Comparison of ENCODE assay signal across 24 cellular contexts in the genomic region with DNA sequence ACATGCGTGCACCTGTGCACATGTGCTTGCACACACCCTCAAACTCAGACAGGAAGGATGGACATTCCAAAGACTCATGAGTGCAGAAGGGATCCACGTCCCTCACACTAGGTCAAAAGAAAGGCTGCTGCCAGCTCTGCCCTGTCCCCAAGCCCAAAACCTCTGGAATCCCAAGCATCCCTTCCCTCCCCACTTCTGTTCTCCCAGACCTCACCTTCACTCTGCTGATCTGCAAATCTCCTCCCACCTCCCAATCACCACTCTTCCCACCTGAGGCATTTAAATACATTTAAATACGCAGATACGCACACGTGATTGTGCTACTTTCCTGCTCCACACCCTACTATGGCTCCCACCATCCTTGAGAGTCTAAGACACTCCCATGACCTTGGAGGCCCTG.
"Had no signal": no experiment of that assay in that cellular context is flagged by ENCODE, and none has a peak within 500 bp of the region (broad histone marks: within the 10 kb centered on the region; RNA-seq: fewer than 3 reads in every experiment).

No MANE protein-coding gene starts in this region.

- H3K9me3 ChIP-seq: lower lobe of right lung, psoas muscle had no signal

- H3K4me3 ChIP-seq: lower lobe of right lung, psoas muscle, SK-N-MC had no signal

- DNase-seq: activated CD4-positive, alpha-beta T cell treated with anti-CD3 and anti-CD28 coated beads, Interleukin-2, amount 10 ng/mL, durations not matched to agents 24 days and 14 days; activated CD8-positive, alpha-beta memory T cell treated with anti-CD3 and anti-CD28 coated beads, Interleukin-2, amount 10 ng/mL, durations not matched to agents 7 days and 5 days; activated CD8-positive, alpha-beta T cell treated with anti-CD3 and anti-CD28 coated beads for 36 hours; activated effector memory CD4-positive, alpha-beta T cell treated with anti-CD3 and anti-CD28 coated beads, Interleukin-2, amount 50 U/mL, for 16 hours; activated naive CD4-positive, alpha-beta T cell treated with anti-CD3 and anti-CD28 coated beads, Interleukin-2, amount 50 U/mL, for 16 hours; activated naive CD8-positive, alpha-beta T cell treated with anti-CD3 and anti-CD28 coated beads, Interleukin-2, amount 50 U/mL, for 24 hours; activated T-cell treated with anti-CD3 and anti-CD28 coated beads for 4 hours; anterior cingulate cortex; effector CD4-positive, alpha-beta T cell; head of caudate nucleus; hypothalamus; immature natural killer cell; lower lobe of right lung; naive thymus-derived CD8-positive, alpha-beta T cell; psoas muscle; right cardiac atrium; stimulated activated CD4-positive, alpha-beta T cell treated with anti-CD3 and anti-CD28 coated beads, Interleukin-1b, Interleukin-23, amount 100 ng/mL, for 48 hours; SW 1271; T-helper 17 cell; trophoblast cell had no signal

- H3K4me1 ChIP-seq: lower lobe of right lung, psoas muscle had no signal

- FAIRE-seq: frontal cortex had no signal

- H3K27ac ChIP-seq: lower lobe of right lung, psoas muscle, SK-N-MC had no signal

- ATAC-seq: activated CD8-positive, alpha-beta memory T cell treated with anti-CD3 and anti-CD28 coated beads, Interleukin-2, amount 10 ng/mL, durations not matched to agents 7 days and 5 days; activated CD8-positive, alpha-beta T cell treated with anti-CD3 and anti-CD28 coated beads for 36 hours; activated naive CD8-positive, alpha-beta T cell treated with anti-CD3 and anti-CD28 coated beads, Interleukin-2, amount 50 U/mL, for 24 hours; left lobe of liver; naive thymus-derived CD8-positive, alpha-beta T cell; psoas muscle; right cardiac atrium; stimulated activated memory B cell treated with anti-CD40 and anti-IgM and Interleukin-4, amounts not matched to agents 10 μg/mL and 1 μg/mL and 100 μg/mL, for 72 hours; T-helper 17 cell had no signal

- H3K36me3 ChIP-seq: lower lobe of right lung had no signal
